In genomic region chr10:3423411-3423810, GRCh38 we compare ENCODE assay signal across 17 cellular contexts.
A peak's percentile ranks its signal among the peaks of the same experiment; 100 is the strongest.
DNase-seq lines count a peak whose midpoint lies in the region; ATAC-seq, FAIRE-seq and TF ChIP-seq lines count a peak whose summit lies in the region.
"Had no signal": no experiment of that assay in that cellular context is flagged by ENCODE, and none has a peak within 500 bp of the region (broad histone marks: within the 10 kb centered on the region; RNA-seq: fewer than 3 reads in every experiment).

No MANE protein-coding gene starts in this region.

- H3K4me3 Mint-ChIP-seq in Calu3 (ENCODE audit: low read depth, unreplicated experiment) = no peak overlapping the region
- no peak overlapping the region for H3K4me3 Mint-ChIP-seq in astrocyte (ENCODE audit: unreplicated experiment)
- H3K4me3 Mint-ChIP-seq: H9 had no signal

- H3K27ac Mint-ChIP-seq in Calu3 (ENCODE audit: unreplicated experiment) (peak overlapping the region; percentile 27), astrocyte (ENCODE audit: unreplicated experiment) (peak overlapping the region; percentile 66)
- H3K27ac Mint-ChIP-seq: H9 had no signal

- CTCF ChIA-PET in Calu3 (lab: Charles Lee) = no interaction called here

- H2AFZ ChIP-seq in astrocyte (ENCODE audit: low read depth, low read length) = no peak overlapping the region

- H3K27ac ChIP-seq in astrocyte (ENCODE audit: low read depth, low read length) (no peak overlapping the region), lower lobe of right lung (peak overlapping the region; percentile 71)

- H3K4me1 ChIP-seq in astrocyte (ENCODE audit: insufficient read depth, low read length) = peaks cover 29% of the 10 kb centered on the region
- peaks cover 39% of the 10 kb centered on the region for H3K4me1 ChIP-seq in lower lobe of right lung

- no peaks in the 10 kb centered on the region for H3K27me3 Mint-ChIP-seq in Calu3 (ENCODE audit: unreplicated experiment)
- H3K27me3 Mint-ChIP-seq in astrocyte (ENCODE audit: low read depth, unreplicated experiment) = peaks cover 3% of the 10 kb centered on the region

- ATAC-seq in lower lobe of right lung (no peak), sciatic nerve (no peak)

- H3K4me3 ChIP-seq in astrocyte (ENCODE audit: insufficient read depth, low read depth, low read length) = no peak overlapping the region
- H3K4me3 ChIP-seq in lower lobe of right lung = no peak overlapping the region
- H3K4me3 ChIP-seq: MG63, Peyer's patch had no signal

- no peaks in the 10 kb centered on the region for H3K79me2 ChIP-seq in astrocyte (ENCODE audit: insufficient read depth, low read length)

- H3K9me3 ChIP-seq in astrocyte (ENCODE audit: insufficient read depth, low read depth, low read length) = no peaks in the 10 kb centered on the region
- H3K9me3 ChIP-seq in lower lobe of right lung = no peaks in the 10 kb centered on the region
- H3K9me3 ChIP-seq: MG63, Peyer's patch had no signal

- no peak overlapping the region for H3K9ac ChIP-seq in astrocyte (ENCODE audit: low read length)

- no peak overlapping the region for H3K4me2 ChIP-seq in astrocyte (ENCODE audit: low read length)

- H3K36me3 Mint-ChIP-seq in Calu3 (ENCODE audit: insufficient read depth, unreplicated experiment) (no peaks in the 10 kb centered on the region), astrocyte (ENCODE audit: low read depth, unreplicated experiment) (no peaks in the 10 kb centered on the region)
- H3K36me3 Mint-ChIP-seq: CD8-positive, alpha-beta memory T cell had no signal

- H3K36me3 ChIP-seq in astrocyte (ENCODE audit: insufficient read depth, low read length) (no peaks in the 10 kb centered on the region), lower lobe of right lung (no peaks in the 10 kb centered on the region)
- H3K36me3 ChIP-seq: MG63, Peyer's patch had no signal

- no peaks in the 10 kb centered on the region for H4K20me1 ChIP-seq in astrocyte (ENCODE audit: insufficient read depth, low read length)

- peaks cover 24% of the 10 kb centered on the region for H3K4me1 Mint-ChIP-seq in Calu3 (ENCODE audit: low read depth, unreplicated experiment)
- H3K4me1 Mint-ChIP-seq in astrocyte (ENCODE audit: low read depth, unreplicated experiment) = peaks cover 15% of the 10 kb centered on the region

- intact Hi-C loops in Calu3 (cut with micrococcal nuclease; ENCODE audit: unreplicated experiment) (no loop called here), lower lobe of right lung (cut with DNase I) (no loop called here), sciatic nerve (cut with DNase I) (no loop called here)

- FAIRE-seq in astrocyte (lab: Jason Lieb, UNC) (no peak), GM12892 (lab: Jason Lieb, UNC) (no peak)

- no peak for TF ChIP-seq CTCF in Calu3 (IDR thresholded peaks at IDR 0.05; ENCODE audit: unreplicated experiment)
- no peak for TF ChIP-seq CTCF in astrocyte (IDR thresholded peaks at IDR 0.05; ENCODE audit: insufficient read depth, low read depth, low read length)
- no peak for TF ChIP-seq CTCF in lower lobe of right lung (IDR thresholded peaks at IDR 0.05)

- H3K27me3 ChIP-seq in astrocyte (ENCODE audit: insufficient read depth, low read length) (no peaks in the 10 kb centered on the region), lower lobe of right lung (ENCODE audit: low read depth) (no peaks in the 10 kb centered on the region)
- H3K27me3 ChIP-seq: MG63, Peyer's patch had no signal

- no TSS peak for BruUV-seq in Calu3 (replicated peaks; lab: Mats Ljungman, UMichigan)

- H3K9me3 Mint-ChIP-seq in Calu3 (ENCODE audit: low read depth, unreplicated experiment) (no peaks in the 10 kb centered on the region), astrocyte (ENCODE audit: unreplicated experiment) (peaks cover 2% of the 10 kb centered on the region)
- H3K9me3 Mint-ChIP-seq: H9 had no signal

- no peak for TF ChIP-seq POLR2A in GM12892 (IDR thresholded peaks at IDR 0.05; ENCODE audit: low read depth, low read length)

- no peak for DNase-seq in Calu3
- no peak for DNase-seq in astrocyte (ENCODE audit: low read depth)
- DNase-seq in lower lobe of right lung = no peak
- peak; percentile 56 for DNase-seq in sciatic nerve (ENCODE audit: low spot score)
- DNase-seq in GM12892 (ENCODE audit: insufficient read length) = no peak
- DNase-seq in GDM1 (lab: John Stamatoyannopoulos, UW) = no peak
- no peak for DNase-seq in anterior cingulate cortex (lab: John Stamatoyannopoulos, UW)
- DNase-seq: ACHN; CD8-positive, alpha-beta memory T cell; H9; MG63; NCI-H1092 treated with DMSO at 0.1 percent for 48 hours; NCI-H1694; NCI-H2107; NCI-H82; Peyer's patch; SHP77 treated with DMSO at 0.1 percent for 48 hours had no signal
